Comparison of ENCODE assay signal across 1 cellular context in genomic region chr19:2273356-2274184, GRCh38.
TF ChIP-seq lines count a peak whose summit lies in the region.

No MANE protein-coding gene starts in this region.

TF ChIP-seq in HEK293, 187 proteins besides CTCF, POLR2A, EP300 and RAD21 (continued from another document and continues in another):
- TF ChIP-seq, protein P1, sequence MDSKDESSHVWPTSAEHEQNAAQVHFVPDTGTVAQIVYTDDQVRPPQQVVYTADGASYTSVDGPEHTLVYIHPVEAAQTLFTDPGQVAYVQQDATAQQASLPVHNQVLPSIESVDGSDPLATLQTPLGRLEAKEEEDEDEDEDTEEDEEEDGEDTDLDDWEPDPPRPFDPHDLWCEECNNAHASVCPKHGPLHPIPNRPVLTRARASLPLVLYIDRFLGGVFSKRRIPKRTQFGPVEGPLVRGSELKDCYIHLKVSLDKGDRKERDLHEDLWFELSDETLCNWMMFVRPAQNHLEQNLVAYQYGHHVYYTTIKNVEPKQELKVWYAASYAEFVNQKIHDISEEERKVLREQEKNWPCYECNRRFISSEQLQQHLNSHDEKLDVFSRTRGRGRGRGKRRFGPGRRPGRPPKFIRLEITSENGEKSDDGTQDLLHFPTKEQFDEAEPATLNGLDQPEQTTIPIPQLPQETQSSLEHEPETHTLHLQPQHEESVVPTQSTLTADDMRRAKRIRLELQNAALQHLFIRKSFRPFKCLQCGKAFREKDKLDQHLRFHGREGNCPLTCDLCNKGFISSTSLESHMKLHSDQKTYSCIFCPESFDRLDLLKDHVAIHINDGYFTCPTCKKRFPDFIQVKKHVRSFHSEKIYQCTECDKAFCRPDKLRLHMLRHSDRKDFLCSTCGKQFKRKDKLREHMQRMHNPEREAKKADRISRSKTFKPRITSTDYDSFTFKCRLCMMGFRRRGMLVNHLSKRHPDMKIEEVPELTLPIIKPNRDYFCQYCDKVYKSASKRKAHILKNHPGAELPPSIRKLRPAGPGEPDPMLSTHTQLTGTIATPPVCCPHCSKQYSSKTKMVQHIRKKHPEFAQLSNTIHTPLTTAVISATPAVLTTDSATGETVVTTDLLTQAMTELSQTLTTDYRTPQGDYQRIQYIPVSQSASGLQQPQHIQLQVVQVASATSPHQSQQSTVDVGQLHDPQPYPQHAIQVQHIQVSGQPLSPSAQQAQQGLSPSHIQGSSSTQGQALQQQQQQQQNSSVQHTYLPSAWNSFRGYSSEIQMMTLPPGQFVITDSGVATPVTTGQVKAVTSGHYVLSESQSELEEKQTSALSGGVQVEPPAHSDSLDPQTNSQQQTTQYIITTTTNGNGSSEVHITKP (tag by site-specific recombination; IDR thresholded peaks at IDR 0.05) = peak; percentile 51
- TF ChIP-seq ZNF202 (tag by site-specific recombination; IDR thresholded peaks at IDR 0.05; ENCODE audit: borderline replicate concordance) (no peak), ZBTB1 (tag by site-specific recombination; IDR thresholded peaks at IDR 0.05) (no peak), ZBTB17 (tag by site-specific recombination; IDR thresholded peaks at IDR 0.05) (peak; percentile 81), ZNF175 (tag by site-specific recombination; IDR thresholded peaks at IDR 0.05) (no peak), ZNF146 (tag by site-specific recombination; IDR thresholded peaks at IDR 0.05) (no peak; the same call in 1 of the 2 replicates), SCRT2 (tag by site-specific recombination; IDR thresholded peaks at IDR 0.05) (peak; percentile 50), HOXA7 (CRISPR knock-in tag; IDR thresholded peaks at IDR 0.05; ENCODE audit: borderline replicate concordance) (no peak), ZNF548 (tag by site-specific recombination; IDR thresholded peaks at IDR 0.05) (no peak), ZNF398 (tag by site-specific recombination; IDR thresholded peaks at IDR 0.05) (peak; percentile 30; the same call in 1 of the 2 replicates), ZNF626 (tag by site-specific recombination; IDR thresholded peaks at IDR 0.05) (no peak), ZNF391 (tag by site-specific recombination; IDR thresholded peaks at IDR 0.05; ENCODE audit: borderline replicate concordance, low read depth) (peak; percentile 25; the same call in 1 of the 2 replicates), ZFP37 (tag by site-specific recombination; IDR thresholded peaks at IDR 0.05) (peak; percentile 79), ZNF521 (tag by site-specific recombination; IDR thresholded peaks at IDR 0.05) (no peak), ZSCAN16 (tag by site-specific recombination; IDR thresholded peaks at IDR 0.05) (no peak; the same call in 1 of the 2 replicates), ZNF16 (tag by site-specific recombination; IDR thresholded peaks at IDR 0.05; ENCODE audit: low read depth) (no peak), ZNF629 (tag by site-specific recombination; IDR thresholded peaks at IDR 0.05) (peak; percentile 75), ZNF621 (tag by site-specific recombination; IDR thresholded peaks at IDR 0.05) (no peak), ZNF76 (tag by site-specific recombination; IDR thresholded peaks at IDR 0.05; ENCODE audit: borderline replicate concordance, low read depth) (peak; percentile 85), ZNF777 (tag by site-specific recombination; IDR thresholded peaks at IDR 0.05; ENCODE audit: borderline replicate concordance) (no peak), ZNF792 (tag by site-specific recombination; IDR thresholded peaks at IDR 0.05) (peak; percentile 79; the same call in 1 of the 2 replicates), ZNF776 (tag by site-specific recombination; IDR thresholded peaks at IDR 0.05; ENCODE audit: borderline replicate concordance) (no peak), ZFP3 (tag by site-specific recombination; IDR thresholded peaks at IDR 0.05; ENCODE audit: low read depth) (peak; percentile 100), ZNF148 (tag by site-specific recombination; IDR thresholded peaks at IDR 0.05; ENCODE audit: borderline replicate concordance) (no peak), ZNF133 (tag by site-specific recombination; IDR thresholded peaks at IDR 0.05) (no peak), SCRT1 (tag by site-specific recombination; IDR thresholded peaks at IDR 0.05; ENCODE audit: borderline replicate concordance) (no peak), ZNF223 (tag by site-specific recombination; IDR thresholded peaks at IDR 0.05) (no peak), ZNF2 (tag by site-specific recombination; IDR thresholded peaks at IDR 0.05) (peak; percentile 96), MYNN (tag by site-specific recombination; IDR thresholded peaks at IDR 0.05; ENCODE audit: borderline replicate concordance) (peak; percentile 71; the same call in 1 of the 2 replicates), ZNF138 (tag by site-specific recombination; IDR thresholded peaks at IDR 0.05; ENCODE audit: borderline replicate concordance) (no peak), ZNF274 (IDR thresholded peaks at IDR 0.05; ENCODE audit: low read length) (no peak), ZNF274 (tag by site-specific recombination; IDR thresholded peaks at IDR 0.05; ENCODE audit: borderline replicate concordance) (no peak), RBAK (tag by site-specific recombination; IDR thresholded peaks at IDR 0.05) (no peak), ZEB2 (tag by site-specific recombination; IDR thresholded peaks at IDR 0.05) (peak; percentile 86), KLF10 (tag by site-specific recombination; IDR thresholded peaks at IDR 0.05) (no peak; the same call in 1 of the 2 replicates), ZBTB48 (tag by site-specific recombination; IDR thresholded peaks at IDR 0.05) (peak; percentile 97), SP2 (tag by site-specific recombination; IDR thresholded peaks at IDR 0.05) (peak; percentile 91), AEBP2 (tag by site-specific recombination; IDR thresholded peaks at IDR 0.05; ENCODE audit: borderline replicate concordance) (no peak), TRIM28 (IDR thresholded peaks at IDR 0.05; ENCODE audit: borderline replicate concordance, low read length) (no peak), ZNF239 (tag by site-specific recombination; IDR thresholded peaks at IDR 0.05) (no peak), BCL11A (tag by site-specific recombination; IDR thresholded peaks at IDR 0.05; ENCODE audit: low read depth) (peak; percentile 24; the same call in 1 of the 2 replicates), ZNF544 (tag by site-specific recombination; IDR thresholded peaks at IDR 0.05) (no peak), BCL11B (tag by site-specific recombination; IDR thresholded peaks at IDR 0.05; ENCODE audit: low read depth) (peak; percentile 84), ZNF596 (tag by site-specific recombination; IDR thresholded peaks at IDR 0.05) (0 out of 2 replicates have a peak, but pooled peaks have one; percentile 26), ZNF221 (tag by site-specific recombination; IDR thresholded peaks at IDR 0.05; ENCODE audit: borderline replicate concordance) (no peak), OSR2 (tag by site-specific recombination; IDR thresholded peaks at IDR 0.05) (peak; percentile 19), ZNF24 (tag by site-specific recombination; IDR thresholded peaks at IDR 0.05) (peak; percentile 87), FEZF1 (tag by site-specific recombination; IDR thresholded peaks at IDR 0.05) (0 out of 2 replicates have a peak, but pooled peaks have one; percentile 50), ZBTB49 (tag by site-specific recombination; IDR thresholded peaks at IDR 0.05; ENCODE audit: low read depth) (no peak)
- TF ChIP-seq, protein P2, sequence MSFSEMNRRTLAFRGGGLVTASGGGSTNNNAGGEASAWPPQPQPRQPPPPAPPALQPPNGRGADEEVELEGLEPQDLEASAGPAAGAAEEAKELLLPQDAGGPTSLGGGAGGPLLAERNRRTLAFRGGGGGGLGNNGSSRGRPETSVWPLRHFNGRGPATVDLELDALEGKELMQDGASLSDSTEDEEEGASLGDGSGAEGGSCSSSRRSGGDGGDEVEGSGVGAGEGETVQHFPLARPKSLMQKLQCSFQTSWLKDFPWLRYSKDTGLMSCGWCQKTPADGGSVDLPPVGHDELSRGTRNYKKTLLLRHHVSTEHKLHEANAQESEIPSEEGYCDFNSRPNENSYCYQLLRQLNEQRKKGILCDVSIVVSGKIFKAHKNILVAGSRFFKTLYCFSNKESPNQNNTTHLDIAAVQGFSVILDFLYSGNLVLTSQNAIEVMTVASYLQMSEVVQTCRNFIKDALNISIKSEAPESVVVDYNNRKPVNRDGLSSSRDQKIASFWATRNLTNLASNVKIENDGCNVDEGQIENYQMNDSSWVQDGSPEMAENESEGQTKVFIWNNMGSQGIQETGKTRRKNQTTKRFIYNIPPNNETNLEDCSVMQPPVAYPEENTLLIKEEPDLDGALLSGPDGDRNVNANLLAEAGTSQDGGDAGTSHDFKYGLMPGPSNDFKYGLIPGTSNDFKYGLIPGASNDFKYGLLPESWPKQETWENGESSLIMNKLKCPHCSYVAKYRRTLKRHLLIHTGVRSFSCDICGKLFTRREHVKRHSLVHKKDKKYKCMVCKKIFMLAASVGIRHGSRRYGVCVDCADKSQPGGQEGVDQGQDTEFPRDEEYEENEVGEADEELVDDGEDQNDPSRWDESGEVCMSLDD (tag by site-specific recombination; IDR thresholded peaks at IDR 0.05) = peak; percentile 77; the same call in 1 of the 2 replicates
- TF ChIP-seq, protein P3, sequence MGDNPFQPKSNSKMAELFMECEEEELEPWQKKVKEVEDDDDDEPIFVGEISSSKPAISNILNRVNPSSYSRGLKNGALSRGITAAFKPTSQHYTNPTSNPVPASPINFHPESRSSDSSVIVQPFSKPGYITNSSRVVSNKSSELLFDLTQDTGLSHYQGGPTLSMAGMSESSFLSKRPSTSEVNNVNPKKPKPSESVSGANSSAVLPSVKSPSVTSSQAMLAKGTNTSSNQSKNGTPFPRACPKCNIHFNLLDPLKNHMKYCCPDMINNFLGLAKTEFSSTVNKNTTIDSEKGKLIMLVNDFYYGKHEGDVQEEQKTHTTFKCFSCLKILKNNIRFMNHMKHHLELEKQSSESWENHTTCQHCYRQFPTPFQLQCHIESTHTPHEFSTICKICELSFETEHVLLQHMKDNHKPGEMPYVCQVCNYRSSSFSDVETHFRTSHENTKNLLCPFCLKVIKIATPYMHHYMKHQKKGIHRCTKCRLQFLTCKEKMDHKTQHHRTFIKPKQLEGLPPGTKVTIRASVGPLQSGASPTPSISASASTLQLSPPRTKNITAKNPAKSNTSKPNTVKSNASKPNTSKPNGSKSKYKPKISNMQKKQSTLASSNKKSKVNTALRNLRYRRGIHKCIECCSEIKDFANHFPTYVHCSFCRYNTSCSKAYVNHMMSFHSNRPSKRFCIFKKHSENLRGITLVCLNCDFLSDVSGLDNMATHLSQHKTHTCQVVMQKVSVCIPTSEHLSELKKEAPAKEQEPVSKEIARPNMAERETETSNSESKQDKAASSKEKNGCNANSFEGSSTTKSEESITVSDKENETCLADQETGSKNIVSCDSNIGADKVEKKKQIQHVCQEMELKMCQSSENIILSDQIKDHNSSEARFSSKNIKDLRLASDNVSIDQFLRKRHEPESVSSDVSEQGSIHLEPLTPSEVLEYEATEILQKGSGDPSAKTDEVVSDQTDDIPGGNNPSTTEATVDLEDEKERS (tag by site-specific recombination; IDR thresholded peaks at IDR 0.05) = no peak
